8 cellular contexts compared by ENCODE assay signal in genomic region chr7:24573008-24573553, GRCh38. TPM values are rescaled to one million over a fixed set of nuclear protein-coding genes. Genes with fewer than 3 reads are reported as not detected.
DNase-seq lines count a peak whose midpoint lies in the region; ATAC-seq and TF ChIP-seq lines count a peak whose summit lies in the region.

Gene PALS2 (plus strand): TSS chr7:24573452. CDS start chr7:24623668, 50,216 bp downstream.

- TF ChIP-seq POLR2A in body of pancreas (IDR thresholded peaks at IDR 0.05) = peak; percentile 51 to 64 (median 64)

- H3K27me3 ChIP-seq in body of pancreas = no peaks in the 10 kb centered on the region

- H3K36me3 ChIP-seq in body of pancreas (replicated peaks in 1 of 2; ENCODE audit: insufficient read depth in 1 of 2, low read depth in 2 of 2) = no peaks in the 10 kb centered on the region

- ATAC-seq in HG02623 (IDR thresholded peaks at IDR 0.05; ENCODE audit: unreplicated experiment) (peak; percentile 45), body of pancreas (peak; percentile 88)

- 0% methylated on average over 31 to 61 of the region's 69 CpGs for WGBS in body of pancreas, 2 donors

- TF ChIP-seq CTCF in GM13977 (IDR thresholded peaks at IDR 0.05; ENCODE audit: extremely low read depth, insufficient read depth, missing control alignments) (peak; percentile 1), body of pancreas (IDR thresholded peaks at IDR 0.05) (peak in 1 of 7 experiments; percentile 3)

- peaks cover 37% of the 10 kb centered on the region for H3K4me1 ChIP-seq in body of pancreas

- in situ Hi-C loops in GM13977 (cut with MboI; ENCODE audit: low pct_unique_long_range_greater_than_20kb, low sequenced_read_pairs, unreplicated experiment) = no loop called here

- DNase-seq in GM13977 (ENCODE audit: low spot score) (peak; percentile 92), NCI-H1105 (lab: John Stamatoyannopoulos, UW) (peak; percentile 72), T1000 (lab: John Stamatoyannopoulos, UW) (peak; percentile 62), body of pancreas (peak; percentile 77 to 83 (median 80)), skeletal muscle cell (ENCODE audit: low read depth) (no peak), OCI-M2 (lab: John Stamatoyannopoulos, UW; ENCODE audit: unreplicated experiment) (no peak)

- no peaks in the 10 kb centered on the region for H3K9me3 ChIP-seq in body of pancreas

- H3K4me3 ChIP-seq in body of pancreas (peak within 1 kb of the TSS; percentile 45 to 70), iPS-11a (ENCODE audit: low read depth, low read length) (peak within 1 kb of the TSS; percentile 73), skeletal muscle cell (ENCODE audit: low read depth, low read length) (peak within 1 kb of the TSS; percentile 79)

- peak within 1 kb of the TSS; percentile 84 to 90 (median 88) for H3K27ac ChIP-seq in body of pancreas

- intact Hi-C loops in body of pancreas (cut with DNase I) = loop anchor here (10.0 kb wide), 1 partner anchor 92 kb away; no protein-coding TSS in a partner anchor

RNA-seq across cellular contexts. Expression of gene PALS2, which starts in this region (rescaled TPM):
- total RNA-seq in body of pancreas = 10 to 100 TPM; 11.7 to 17.1 TPM

Comparison
In these comparisons a context has a peak if more than half of its experiments do, and no peak if none do; other contexts are left out.
1. DNase-seq: peak in GM13977 (single experiment), NCI-H1105 (single experiment), T1000 (single experiment) and body of pancreas (4 of 4); none in skeletal muscle cell (single experiment) and OCI-M2 (single experiment).
2. Peak in every context shown above with its lines, with median percentiles within 50 percentile points of each other: H3K4me3 ChIP-seq.